9 cellular contexts compared by ENCODE assay signal in the genomic region with DNA sequence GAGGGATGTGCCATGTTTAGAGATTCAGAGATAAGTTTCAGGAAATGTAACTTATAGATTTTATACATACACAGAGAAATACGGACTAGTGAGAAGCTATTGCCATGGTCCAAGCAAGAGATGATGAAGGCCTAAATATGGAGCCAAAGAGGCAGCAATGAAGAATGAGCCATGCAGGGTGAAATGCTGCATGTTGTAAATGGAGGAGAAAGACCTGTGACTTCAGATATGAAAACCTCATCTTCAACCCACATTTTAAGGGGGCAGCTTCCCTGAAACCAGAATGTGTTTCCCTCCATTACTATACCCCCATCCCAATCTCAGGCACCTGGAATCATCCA. TPM values are rescaled to one million over a fixed set of nuclear protein-coding genes. Genes with fewer than 3 reads are reported as not detected.
"Had no signal": no experiment of that assay in that cellular context is flagged by ENCODE, and none has a peak within 500 bp of the region (broad histone marks: within the 10 kb centered on the region; RNA-seq: fewer than 3 reads in every experiment).

No MANE protein-coding gene starts in this region.

- H3K4me3 ChIP-seq: GM23338, K562 had no signal

- H3K9me3 Mint-ChIP-seq: GM23338, H9 had no signal

- FAIRE-seq: H1, H54, HTR-8/SVneo, K562 had no signal

- ATAC-seq: GM23338, K562 had no signal

- H3K27ac Mint-ChIP-seq: GM23338, H9 had no signal

- H3K4me2 ChIP-seq: GM23338 had no signal

- H3K4me3 Mint-ChIP-seq: GM23338, H9 had no signal

- DNase-seq: H9, HCEC 1CT had no signal

RNA-seq across cellular contexts. Expression of gene CCL2, which starts 2.9 kb away (rescaled TPM):
- total RNA-seq: HT-29 had no signal

RNA-seq across cellular contexts. Expression of gene CCL7, which starts 12.1 kb away (rescaled TPM):
- total RNA-seq: GM23338, H1, H9, HT-29, K562 had no signal
- polyA plus RNA-seq: GM23338, H1, K562 had no signal

RNA-seq across cellular contexts. Expression of gene CCL11, which starts 27.6 kb away (rescaled TPM):
- total RNA-seq: GM23338, H1, H9, HT-29, IMR-90, K562 had no signal
- polyA plus RNA-seq: GM23338, H1, IMR-90, K562 had no signal
